ENCODE assay signal across 20 cellular contexts in genomic region chr1:157200451-157200850, GRCh38.
"Had no signal": no experiment of that assay in that cellular context is flagged by ENCODE, and none has a peak within 500 bp of the region (broad histone marks: within the 10 kb centered on the region; RNA-seq: fewer than 3 reads in every experiment).

No MANE protein-coding gene starts in this region.

- H3K9me3 ChIP-seq: SJSA1 had no signal

- DNase-seq: KBM-7, MV-4-11, NCI-H1048, NCI-H1105, NCI-H1417, NCI-H1436 treated with DMSO at 0.1 percent for 48 hours, NCI-H1694, NCI-H1930, NCI-H2081, NCI-H2107, NCI-H2227 treated with DMSO at 0.1 percent for 48 hours, NCI-H524, NCI-H526 treated with DMSO at 0.1 percent for 48 hours, NCI-H774, Right ventricle myocardium superior, RPMI8226, SIG-M5 had no signal

- H3K27ac ChIP-seq: SJSA1, SK-N-MC had no signal

- FAIRE-seq: RCC 7860 had no signal

- H3K36me3 ChIP-seq: SJSA1 had no signal

- H3K4me3 ChIP-seq: SJSA1, SK-N-MC had no signal

- H3K27me3 ChIP-seq: SJSA1 had no signal
